1 cellular context compared by ENCODE assay signal in the genomic region with DNA sequence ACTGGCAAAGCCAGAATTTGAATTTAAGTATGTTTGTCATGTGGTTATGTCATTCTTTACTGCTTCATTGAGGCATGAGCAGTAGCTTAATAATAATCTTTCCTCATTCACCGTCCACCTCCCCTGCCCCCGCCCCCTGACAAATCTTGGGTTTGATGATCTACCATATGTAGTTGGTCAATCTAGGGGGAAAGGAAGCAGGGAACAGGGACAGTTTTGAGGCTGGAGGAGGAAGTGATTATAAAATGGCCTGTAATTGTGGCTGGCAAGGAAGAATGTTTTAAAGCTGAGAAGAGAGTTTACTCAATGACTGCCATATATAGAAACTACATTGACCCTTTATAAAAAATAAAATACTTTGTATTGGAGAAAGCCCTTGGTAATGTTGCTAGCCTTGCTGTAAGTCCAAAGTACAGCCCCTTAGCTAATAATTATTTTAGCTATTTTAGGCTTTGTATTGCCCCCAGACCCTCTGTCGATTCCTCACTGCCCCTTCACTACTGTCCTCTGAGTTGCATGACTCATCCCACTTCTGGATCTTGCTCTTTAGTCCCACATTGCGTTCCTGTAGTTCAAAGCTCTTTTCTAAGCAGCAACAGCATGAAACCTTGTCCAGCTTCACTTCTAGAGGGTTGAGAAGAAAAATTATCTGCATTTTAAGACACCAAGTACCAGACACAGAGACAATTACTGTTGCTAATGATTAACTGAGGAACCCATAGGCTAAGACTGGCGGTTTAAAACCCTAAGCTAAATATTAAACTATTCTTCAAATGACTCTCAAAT.
TF ChIP-seq lines count a peak whose summit lies in the region.

No MANE protein-coding gene starts in this region.

TF ChIP-seq in HepG2, 621 proteins besides CTCF, POLR2A, EP300 and RAD21 (continued from another document and continues in another):
- TF ChIP-seq DDIT3 (CRISPR knock-in tag; IDR thresholded peaks at IDR 0.05): no peak
- no peak for TF ChIP-seq ZNF569 (CRISPR knock-in tag; IDR thresholded peaks at IDR 0.05; ENCODE audit: borderline replicate concordance)
- TF ChIP-seq IKZF1 (IDR thresholded peaks at IDR 0.05): no peak
- peak; percentile 75 for TF ChIP-seq MEF2D (CRISPR knock-in tag; IDR thresholded peaks at IDR 0.05)
- TF ChIP-seq ZNF431 (CRISPR knock-in tag; IDR thresholded peaks at IDR 0.05; ENCODE audit: borderline replicate concordance, low read depth): no peak
- TF ChIP-seq ZNF264 (CRISPR knock-in tag; IDR thresholded peaks at IDR 0.05): no peak
- TF ChIP-seq SRSF4 (IDR thresholded peaks at IDR 0.05; ENCODE audit: low read depth, low read length, poor library complexity, severe bottlenecking): no peak
- TF ChIP-seq ZNF747 (CRISPR knock-in tag; IDR thresholded peaks at IDR 0.05; ENCODE audit: borderline replicate concordance): no peak
- TF ChIP-seq, protein P1, sequence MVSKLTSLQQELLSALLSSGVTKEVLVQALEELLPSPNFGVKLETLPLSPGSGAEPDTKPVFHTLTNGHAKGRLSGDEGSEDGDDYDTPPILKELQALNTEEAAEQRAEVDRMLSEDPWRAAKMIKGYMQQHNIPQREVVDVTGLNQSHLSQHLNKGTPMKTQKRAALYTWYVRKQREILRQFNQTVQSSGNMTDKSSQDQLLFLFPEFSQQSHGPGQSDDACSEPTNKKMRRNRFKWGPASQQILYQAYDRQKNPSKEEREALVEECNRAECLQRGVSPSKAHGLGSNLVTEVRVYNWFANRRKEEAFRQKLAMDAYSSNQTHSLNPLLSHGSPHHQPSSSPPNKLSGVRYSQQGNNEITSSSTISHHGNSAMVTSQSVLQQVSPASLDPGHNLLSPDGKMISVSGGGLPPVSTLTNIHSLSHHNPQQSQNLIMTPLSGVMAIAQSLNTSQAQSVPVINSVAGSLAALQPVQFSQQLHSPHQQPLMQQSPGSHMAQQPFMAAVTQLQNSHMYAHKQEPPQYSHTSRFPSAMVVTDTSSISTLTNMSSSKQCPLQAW (CRISPR knock-in tag; IDR thresholded peaks at IDR 0.05): no peak
- no peak for TF ChIP-seq HOXA7 (CRISPR knock-in tag; IDR thresholded peaks at IDR 0.05)
- TF ChIP-seq ZNF20 (CRISPR knock-in tag; IDR thresholded peaks at IDR 0.05): no peak
- no peak for TF ChIP-seq ZNF800 (CRISPR knock-in tag; IDR thresholded peaks at IDR 0.05)
- peak; percentile 32; the same call in 1 of the 2 replicates for TF ChIP-seq DRAP1 (CRISPR knock-in tag; IDR thresholded peaks at IDR 0.05)
- TF ChIP-seq, protein P2, sequence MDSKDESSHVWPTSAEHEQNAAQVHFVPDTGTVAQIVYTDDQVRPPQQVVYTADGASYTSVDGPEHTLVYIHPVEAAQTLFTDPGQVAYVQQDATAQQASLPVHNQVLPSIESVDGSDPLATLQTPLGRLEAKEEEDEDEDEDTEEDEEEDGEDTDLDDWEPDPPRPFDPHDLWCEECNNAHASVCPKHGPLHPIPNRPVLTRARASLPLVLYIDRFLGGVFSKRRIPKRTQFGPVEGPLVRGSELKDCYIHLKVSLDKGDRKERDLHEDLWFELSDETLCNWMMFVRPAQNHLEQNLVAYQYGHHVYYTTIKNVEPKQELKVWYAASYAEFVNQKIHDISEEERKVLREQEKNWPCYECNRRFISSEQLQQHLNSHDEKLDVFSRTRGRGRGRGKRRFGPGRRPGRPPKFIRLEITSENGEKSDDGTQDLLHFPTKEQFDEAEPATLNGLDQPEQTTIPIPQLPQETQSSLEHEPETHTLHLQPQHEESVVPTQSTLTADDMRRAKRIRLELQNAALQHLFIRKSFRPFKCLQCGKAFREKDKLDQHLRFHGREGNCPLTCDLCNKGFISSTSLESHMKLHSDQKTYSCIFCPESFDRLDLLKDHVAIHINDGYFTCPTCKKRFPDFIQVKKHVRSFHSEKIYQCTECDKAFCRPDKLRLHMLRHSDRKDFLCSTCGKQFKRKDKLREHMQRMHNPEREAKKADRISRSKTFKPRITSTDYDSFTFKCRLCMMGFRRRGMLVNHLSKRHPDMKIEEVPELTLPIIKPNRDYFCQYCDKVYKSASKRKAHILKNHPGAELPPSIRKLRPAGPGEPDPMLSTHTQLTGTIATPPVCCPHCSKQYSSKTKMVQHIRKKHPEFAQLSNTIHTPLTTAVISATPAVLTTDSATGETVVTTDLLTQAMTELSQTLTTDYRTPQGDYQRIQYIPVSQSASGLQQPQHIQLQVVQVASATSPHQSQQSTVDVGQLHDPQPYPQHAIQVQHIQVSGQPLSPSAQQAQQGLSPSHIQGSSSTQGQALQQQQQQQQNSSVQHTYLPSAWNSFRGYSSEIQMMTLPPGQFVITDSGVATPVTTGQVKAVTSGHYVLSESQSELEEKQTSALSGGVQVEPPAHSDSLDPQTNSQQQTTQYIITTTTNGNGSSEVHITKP (CRISPR knock-in tag; IDR thresholded peaks at IDR 0.05; ENCODE audit: low read depth): no peak
- no peak for TF ChIP-seq ZBTB25 (CRISPR knock-in tag; IDR thresholded peaks at IDR 0.05)
- TF ChIP-seq CCAR2 (optimal IDR thresholded peaks at IDR 0.05; ENCODE audit: low read depth, low read length): no peak
- TF ChIP-seq ZNF570 (CRISPR knock-in tag; IDR thresholded peaks at IDR 0.05; ENCODE audit: borderline replicate concordance): no peak
- peak; percentile 77 for TF ChIP-seq HNF1A (IDR thresholded peaks at IDR 0.05; ENCODE audit: low read depth)
- peak; percentile 52; the same call in 1 of the 2 replicates for TF ChIP-seq HNF1A (CRISPR knock-in tag; IDR thresholded peaks at IDR 0.05; ENCODE audit: borderline replicate concordance)
- TF ChIP-seq SMAD9 (CRISPR knock-in tag; IDR thresholded peaks at IDR 0.05): no peak
- no peak for TF ChIP-seq ZNF101 (CRISPR knock-in tag; IDR thresholded peaks at IDR 0.05; ENCODE audit: borderline replicate concordance, low read depth)
- no peak for TF ChIP-seq ZNF746 (CRISPR knock-in tag; IDR thresholded peaks at IDR 0.05)
- TF ChIP-seq RFXAP (CRISPR knock-in tag; IDR thresholded peaks at IDR 0.05; ENCODE audit: borderline replicate concordance): no peak
- no peak for TF ChIP-seq PTBP1 (IDR thresholded peaks at IDR 0.05; ENCODE audit: low read depth, low read length, poor library complexity, severe bottlenecking)
- TF ChIP-seq ONECUT2 (CRISPR knock-in tag; IDR thresholded peaks at IDR 0.05): no peak
- peak; percentile 65 for TF ChIP-seq TEAD3 (CRISPR knock-in tag; optimal IDR thresholded peaks at IDR 0.05; ENCODE audit: borderline replicate concordance)
- TF ChIP-seq CENPT (CRISPR knock-in tag; IDR thresholded peaks at IDR 0.05; ENCODE audit: low read depth): no peak
- TF ChIP-seq XRCC5 (optimal IDR thresholded peaks at IDR 0.05; ENCODE audit: low read length): peak; percentile 38
- no peak for TF ChIP-seq SSRP1 (CRISPR knock-in tag; IDR thresholded peaks at IDR 0.05)
- TF ChIP-seq ZNF24 (IDR thresholded peaks at IDR 0.05): no peak
- peak; percentile 76; the same call in 1 of the 2 replicates for TF ChIP-seq JUN (CRISPR knock-in tag; IDR thresholded peaks at IDR 0.05)
- TF ChIP-seq NCOR1 (IDR thresholded peaks at IDR 0.05; ENCODE audit: borderline replicate concordance, low read length): peak; percentile 73; the same call in 1 of the 2 replicates
- peak; percentile 95 for TF ChIP-seq HOMEZ (CRISPR knock-in tag; IDR thresholded peaks at IDR 0.05; ENCODE audit: low read depth)
- TF ChIP-seq MXD4 (CRISPR knock-in tag; IDR thresholded peaks at IDR 0.05): 0 out of 2 replicates have a peak, but pooled peaks have one; percentile 16
- no peak for TF ChIP-seq SRY (CRISPR knock-in tag; IDR thresholded peaks at IDR 0.05)
- TF ChIP-seq TGIF2 (CRISPR knock-in tag; IDR thresholded peaks at IDR 0.05): no peak
- peak; percentile 44 for TF ChIP-seq SAP130 (CRISPR knock-in tag; IDR thresholded peaks at IDR 0.05; ENCODE audit: low read depth)
- no peak for TF ChIP-seq ZNF619 (CRISPR knock-in tag; IDR thresholded peaks at IDR 0.05)
- TF ChIP-seq ZNF792 (CRISPR knock-in tag; IDR thresholded peaks at IDR 0.05): peak; percentile 38; the same call in 1 of the 2 replicates
- no peak for TF ChIP-seq ZNF780A (CRISPR knock-in tag; IDR thresholded peaks at IDR 0.05)
- no peak for TF ChIP-seq ZNF256 (CRISPR knock-in tag; conservative IDR thresholded peaks at IDR 0.05)
- no peak; the same call in 1 of the 2 replicates for TF ChIP-seq STAG1 (CRISPR knock-in tag; IDR thresholded peaks at IDR 0.05)
- no peak for TF ChIP-seq THAP7 (CRISPR knock-in tag; IDR thresholded peaks at IDR 0.05)
